Comparison of ENCODE assay signal across 8 cellular contexts in the genomic region with DNA sequence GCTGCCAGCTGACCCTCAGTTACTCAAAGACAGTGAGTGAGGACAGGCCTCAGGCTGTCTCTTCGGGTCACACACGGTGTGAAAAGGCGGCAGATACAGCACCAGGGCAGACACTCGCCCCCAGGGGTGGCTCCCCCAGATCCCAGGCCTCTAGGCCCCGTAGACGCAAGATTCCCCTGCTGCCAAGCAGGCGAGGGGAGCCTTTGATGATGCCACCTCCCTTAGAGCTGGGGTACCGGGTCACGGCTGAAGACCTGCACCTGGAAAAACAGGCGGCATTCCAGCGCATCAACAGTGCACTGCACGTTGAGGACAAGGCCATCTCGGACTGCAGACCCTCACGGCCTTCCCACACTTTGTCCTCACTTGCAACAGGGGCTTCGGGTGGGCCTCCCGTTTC.
DNase-seq lines count a peak whose midpoint lies in the region; ATAC-seq, FAIRE-seq and TF ChIP-seq lines count a peak whose summit lies in the region.
"Not testable (repeated sequence)": the region's sequence is repeated elsewhere in the genome, so short reads cannot be mapped to it uniquely, and the experiment has no call there.

No MANE protein-coding gene starts in this region.

- not testable (repeated sequence) for FAIRE-seq in K562 (lab: Jason Lieb, UNC)

- POLR2A ChIA-PET in K562 (lab: Yijun Ruan, JAX), result not testable (repeated sequence)

- TF ChIP-seq RAD21 in K562 (CRISPR knock-in tag; conservative IDR thresholded peaks at IDR 0.05 in 1 of 2, IDR thresholded peaks at IDR 0.05 in 1 of 2), result not testable (repeated sequence)

- CTCF ChIA-PET in K562 (lab: Yijun Ruan, JAX; ENCODE audit: low intra/inter-chr PET ratio), result not testable (repeated sequence)

- not testable (repeated sequence) for H3K9ac ChIP-seq in K562 (ENCODE audit: insufficient read depth in 1 of 2, low read depth in 2 of 2, low read length in 2 of 2)

- in situ Hi-C loops in K562 (cut with MboI), result loop anchor here (25.0 kb wide), 1 partner anchor 728 kb away; no protein-coding TSS in a partner anchor

- not testable (repeated sequence) for TF ChIP-seq CTCF in K562 (IDR thresholded peaks at IDR 0.05 in 2 of 3, conservative IDR thresholded peaks at IDR 0.05 in 1 of 3; ENCODE audit: insufficient read depth in 2 of 3, low read depth in 1 of 3, low read length in 3 of 3); mucosa of descending colon (IDR thresholded peaks at IDR 0.05)

- H3K27ac ChIP-seq in K562 (ENCODE audit: extremely low read depth, low read depth, low read length); aorta (ENCODE audit: low read depth in 1 of 2, low read length in 2 of 2): not testable (repeated sequence)

- H3K4me2 ChIP-seq in K562 (ENCODE audit: insufficient read depth, low read length), result not testable (repeated sequence)

- not testable (repeated sequence) for H4K20me1 ChIP-seq in K562 (replicated peaks; ENCODE audit: control insufficient read depth, insufficient read depth, low read length)

- H3K9me1 ChIP-seq in K562 (ENCODE audit: control insufficient read depth, insufficient read depth, low read length), result not testable (repeated sequence)

- 95% methylated on average over 14 of the region's 16 CpGs for WGBS in K562 (ENCODE audit: insufficient coverage, low coverage, missing lambda C conversion rate)
- 94 to 95% methylated on average over 14 of the region's 16 CpGs for WGBS in aorta, 2 donors

- H3K4me3 ChIP-seq in MG63; K562; mucosa of descending colon; aorta (ENCODE audit: low read length in 2 of 2): not testable (repeated sequence)

- not testable (repeated sequence) for BruUV-seq in K562 (replicated peaks; lab: Mats Ljungman, UMichigan)

- H2AFZ ChIP-seq in K562 (ENCODE audit: low read depth, low read length), result not testable (repeated sequence)

- H3K4me1 ChIP-seq in K562 (replicated peaks in 1 of 2; ENCODE audit: control insufficient read depth in 2 of 2, insufficient read depth in 2 of 2, low read length in 2 of 2); mucosa of descending colon (ENCODE audit: low read depth); aorta (ENCODE audit: control insufficient read depth in 1 of 2, insufficient read depth in 2 of 2, low read length in 2 of 2): not testable (repeated sequence)

- ATAC-seq in K562; mucosa of descending colon; aorta (ENCODE audit: low FRiP score): not testable (repeated sequence)

- TF ChIP-seq POLR2A in K562 (conservative IDR thresholded peaks at IDR 0.05), result not testable (repeated sequence)

- H3K9me3 ChIP-seq in MG63; K562 (replicated peaks; ENCODE audit: control insufficient read depth, insufficient read depth, low read depth, low read length); mucosa of descending colon; aorta (ENCODE audit: control insufficient read depth, low read length): not testable (repeated sequence)

- DNase-seq in MG63 (peak; percentile 20), globus pallidus (ENCODE audit: low spot score) (peak; percentile 7), islet precursor cell (peak; percentile 53), mucosa of descending colon (peak; percentile 23 to 80 (median 41)), aorta (peak; percentile 66 to 88)
- DNase-seq in activated CD4-positive, alpha-beta T cell treated with anti-CD3 and anti-CD28 coated beads, Interleukin-2, amount 50 U/mL, for 1 hour, result peak; percentile 3
- DNase-seq in K562 (ENCODE audit: extremely low read depth in 1 of 4, low spot score in 3 of 4), result not testable (repeated sequence)
- peak; percentile 4 for DNase-seq in stimulated activated CD4-positive, alpha-beta T cell treated with anti-CD3 and anti-CD28 coated beads, Interleukin-15, amount 100 ng/mL, for 24 hours

- H3K27me3 ChIP-seq in MG63; K562 (ENCODE audit: control insufficient read depth in 2 of 2, insufficient read depth in 2 of 2, low read length in 2 of 2); aorta (ENCODE audit: control insufficient read depth in 1 of 2, insufficient read depth in 2 of 2, low read length in 1 of 2): not testable (repeated sequence)

- peaks cover 13% of the 10 kb centered on the region for H3K36me3 ChIP-seq in MG63
- not testable (repeated sequence) for H3K36me3 ChIP-seq in K562 (ENCODE audit: control insufficient read depth, insufficient read depth, low read length); mucosa of descending colon (ENCODE audit: low read depth); aorta (ENCODE audit: control insufficient read depth in 1 of 2, insufficient read depth in 2 of 2, low read length in 1 of 2)

- not testable (repeated sequence) for TF ChIP-seq EP300 in K562 (IDR thresholded peaks at IDR 0.05; ENCODE audit: low read length)

- H3K79me2 ChIP-seq in K562 (ENCODE audit: control insufficient read depth, insufficient read depth, low read length), result not testable (repeated sequence)

- intact Hi-C loops in K562 (cut with micrococcal nuclease); mucosa of descending colon (cut with DNase I, micrococcal nuclease); aorta (cut with DNase I): not testable (repeated sequence)

TF ChIP-seq in K562, 482 proteins besides CTCF, POLR2A, EP300 and RAD21:
- TF ChIP-seq POLR2G (IDR thresholded peaks at IDR 0.05; ENCODE audit: low read depth, low read length), result peak; percentile 22; the same call in 1 of the 2 replicates
TF ChIP-seq in K562: peak in this region for 1; not testable (repeated sequence) for 481.
